In the genomic region with DNA sequence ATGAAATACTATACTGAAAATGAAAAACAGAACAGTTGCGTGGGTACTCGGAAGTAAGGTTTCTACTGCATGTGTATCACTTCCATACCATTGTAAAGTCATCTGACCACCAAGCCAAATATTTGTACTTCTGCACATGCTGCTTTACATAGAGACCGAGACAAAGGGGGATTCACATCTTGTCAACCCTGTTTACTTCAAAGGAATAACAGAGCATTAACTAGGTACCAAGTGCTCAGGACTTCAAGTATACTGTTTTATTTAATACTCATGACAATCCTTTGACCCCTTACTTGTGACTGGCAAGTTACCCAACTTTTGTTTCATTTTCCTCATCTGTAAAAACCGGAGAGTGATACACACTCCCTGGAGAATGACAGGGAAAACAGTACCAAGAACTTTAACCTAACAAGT, we compare ENCODE assay signal across 1 cellular context.
A peak's percentile ranks its signal among the peaks of the same experiment; 100 is the strongest.
TF ChIP-seq lines count a peak whose summit lies in the region.

No MANE protein-coding gene starts in this region.

TF ChIP-seq in HepG2, 621 proteins besides CTCF, POLR2A, EP300 and RAD21 (continued from another document and continues in another):
- no peak for TF ChIP-seq ZNF788 (CRISPR knock-in tag; IDR thresholded peaks at IDR 0.05; ENCODE audit: borderline replicate concordance)
- peak; percentile 72 for TF ChIP-seq SOX13 (IDR thresholded peaks at IDR 0.05)
- TF ChIP-seq SOX13 (CRISPR knock-in tag; conservative IDR thresholded peaks at IDR 0.05 in 1 of 2, IDR thresholded peaks at IDR 0.05 in 1 of 2), result peak in 1 of 2 experiments; percentile 98; a peak in 2 of 4 replicates
- TF ChIP-seq STAT5B (CRISPR knock-in tag; IDR thresholded peaks at IDR 0.05), result no peak
- no peak for TF ChIP-seq ZNF816 (CRISPR knock-in tag; IDR thresholded peaks at IDR 0.05; ENCODE audit: borderline replicate concordance)
- no peak for TF ChIP-seq REPIN1 (CRISPR knock-in tag; IDR thresholded peaks at IDR 0.05; ENCODE audit: borderline replicate concordance, low read depth)
- TF ChIP-seq ZSCAN29 (CRISPR knock-in tag; conservative IDR thresholded peaks at IDR 0.05), result no peak
- TF ChIP-seq, protein P1, sequence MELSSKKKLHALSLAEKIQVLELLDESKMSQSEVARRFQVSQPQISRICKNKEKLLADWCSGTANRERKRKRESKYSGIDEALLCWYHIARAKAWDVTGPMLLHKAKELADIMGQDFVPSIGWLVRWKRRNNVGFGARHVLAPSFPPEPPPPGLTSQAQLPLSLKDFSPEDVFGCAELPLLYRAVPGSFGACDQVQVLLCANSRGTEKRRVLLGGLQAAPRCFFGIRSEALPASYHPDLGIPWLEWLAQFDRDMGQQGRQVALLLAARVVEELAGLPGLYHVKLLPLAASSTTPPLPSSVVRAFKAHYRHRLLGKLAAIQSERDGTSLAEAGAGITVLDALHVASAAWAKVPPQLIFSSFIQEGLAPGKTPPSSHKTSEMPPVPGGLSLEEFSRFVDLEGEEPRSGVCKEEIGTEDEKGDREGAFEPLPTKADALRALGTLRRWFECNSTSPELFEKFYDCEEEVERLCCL (CRISPR knock-in tag; IDR thresholded peaks at IDR 0.05; ENCODE audit: borderline replicate concordance), result no peak
- TF ChIP-seq ATF7 (IDR thresholded peaks at IDR 0.05), result no peak
- no peak for TF ChIP-seq ATF7 (CRISPR knock-in tag; IDR thresholded peaks at IDR 0.05)
- no peak for TF ChIP-seq YEATS2 (CRISPR knock-in tag; IDR thresholded peaks at IDR 0.05; ENCODE audit: borderline replicate concordance)
- no peak for TF ChIP-seq CBX2 (IDR thresholded peaks at IDR 0.05; ENCODE audit: low read depth, low read length)
- TF ChIP-seq CBX2 (CRISPR knock-in tag; IDR thresholded peaks at IDR 0.05; ENCODE audit: low read depth), result no peak
- no peak for TF ChIP-seq ZBTB26 (CRISPR knock-in tag; IDR thresholded peaks at IDR 0.05; ENCODE audit: borderline replicate concordance)
- no peak for TF ChIP-seq SMARCE1 (IDR thresholded peaks at IDR 0.05; ENCODE audit: borderline replicate concordance)
- no peak for TF ChIP-seq ZNF225 (CRISPR knock-in tag; IDR thresholded peaks at IDR 0.05)
- TF ChIP-seq ZNF34 (CRISPR knock-in tag; IDR thresholded peaks at IDR 0.05; ENCODE audit: borderline replicate concordance), result no peak
- TF ChIP-seq, protein P2, sequence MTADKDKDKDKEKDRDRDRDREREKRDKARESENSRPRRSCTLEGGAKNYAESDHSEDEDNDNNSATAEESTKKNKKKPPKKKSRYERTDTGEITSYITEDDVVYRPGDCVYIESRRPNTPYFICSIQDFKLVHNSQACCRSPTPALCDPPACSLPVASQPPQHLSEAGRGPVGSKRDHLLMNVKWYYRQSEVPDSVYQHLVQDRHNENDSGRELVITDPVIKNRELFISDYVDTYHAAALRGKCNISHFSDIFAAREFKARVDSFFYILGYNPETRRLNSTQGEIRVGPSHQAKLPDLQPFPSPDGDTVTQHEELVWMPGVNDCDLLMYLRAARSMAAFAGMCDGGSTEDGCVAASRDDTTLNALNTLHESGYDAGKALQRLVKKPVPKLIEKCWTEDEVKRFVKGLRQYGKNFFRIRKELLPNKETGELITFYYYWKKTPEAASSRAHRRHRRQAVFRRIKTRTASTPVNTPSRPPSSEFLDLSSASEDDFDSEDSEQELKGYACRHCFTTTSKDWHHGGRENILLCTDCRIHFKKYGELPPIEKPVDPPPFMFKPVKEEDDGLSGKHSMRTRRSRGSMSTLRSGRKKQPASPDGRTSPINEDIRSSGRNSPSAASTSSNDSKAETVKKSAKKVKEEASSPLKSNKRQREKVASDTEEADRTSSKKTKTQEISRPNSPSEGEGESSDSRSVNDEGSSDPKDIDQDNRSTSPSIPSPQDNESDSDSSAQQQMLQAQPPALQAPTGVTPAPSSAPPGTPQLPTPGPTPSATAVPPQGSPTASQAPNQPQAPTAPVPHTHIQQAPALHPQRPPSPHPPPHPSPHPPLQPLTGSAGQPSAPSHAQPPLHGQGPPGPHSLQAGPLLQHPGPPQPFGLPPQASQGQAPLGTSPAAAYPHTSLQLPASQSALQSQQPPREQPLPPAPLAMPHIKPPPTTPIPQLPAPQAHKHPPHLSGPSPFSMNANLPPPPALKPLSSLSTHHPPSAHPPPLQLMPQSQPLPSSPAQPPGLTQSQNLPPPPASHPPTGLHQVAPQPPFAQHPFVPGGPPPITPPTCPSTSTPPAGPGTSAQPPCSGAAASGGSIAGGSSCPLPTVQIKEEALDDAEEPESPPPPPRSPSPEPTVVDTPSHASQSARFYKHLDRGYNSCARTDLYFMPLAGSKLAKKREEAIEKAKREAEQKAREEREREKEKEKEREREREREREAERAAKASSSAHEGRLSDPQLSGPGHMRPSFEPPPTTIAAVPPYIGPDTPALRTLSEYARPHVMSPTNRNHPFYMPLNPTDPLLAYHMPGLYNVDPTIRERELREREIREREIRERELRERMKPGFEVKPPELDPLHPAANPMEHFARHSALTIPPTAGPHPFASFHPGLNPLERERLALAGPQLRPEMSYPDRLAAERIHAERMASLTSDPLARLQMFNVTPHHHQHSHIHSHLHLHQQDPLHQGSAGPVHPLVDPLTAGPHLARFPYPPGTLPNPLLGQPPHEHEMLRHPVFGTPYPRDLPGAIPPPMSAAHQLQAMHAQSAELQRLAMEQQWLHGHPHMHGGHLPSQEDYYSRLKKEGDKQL (CRISPR knock-in tag; IDR thresholded peaks at IDR 0.05; ENCODE audit: low read depth), result no peak
- no peak for TF ChIP-seq ZNF263 (CRISPR knock-in tag; IDR thresholded peaks at IDR 0.05)
- no peak for TF ChIP-seq SP4 (CRISPR knock-in tag; IDR thresholded peaks at IDR 0.05)
- no peak for TF ChIP-seq PHF20 (CRISPR knock-in tag; IDR thresholded peaks at IDR 0.05)
- TF ChIP-seq, protein P3, sequence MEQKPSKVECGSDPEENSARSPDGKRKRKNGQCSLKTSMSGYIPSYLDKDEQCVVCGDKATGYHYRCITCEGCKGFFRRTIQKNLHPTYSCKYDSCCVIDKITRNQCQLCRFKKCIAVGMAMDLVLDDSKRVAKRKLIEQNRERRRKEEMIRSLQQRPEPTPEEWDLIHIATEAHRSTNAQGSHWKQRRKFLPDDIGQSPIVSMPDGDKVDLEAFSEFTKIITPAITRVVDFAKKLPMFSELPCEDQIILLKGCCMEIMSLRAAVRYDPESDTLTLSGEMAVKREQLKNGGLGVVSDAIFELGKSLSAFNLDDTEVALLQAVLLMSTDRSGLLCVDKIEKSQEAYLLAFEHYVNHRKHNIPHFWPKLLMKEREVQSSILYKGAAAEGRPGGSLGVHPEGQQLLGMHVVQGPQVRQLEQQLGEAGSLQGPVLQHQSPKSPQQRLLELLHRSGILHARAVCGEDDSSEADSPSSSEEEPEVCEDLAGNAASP (CRISPR knock-in tag; IDR thresholded peaks at IDR 0.05; ENCODE audit: borderline replicate concordance), result peak; percentile 38; the same call in 1 of the 2 replicates
- TF ChIP-seq MIXL1 (CRISPR knock-in tag; IDR thresholded peaks at IDR 0.05), result 0 out of 2 replicates have a peak, but pooled peaks have one; percentile 27
- TF ChIP-seq MATR3 (CRISPR knock-in tag; IDR thresholded peaks at IDR 0.05), result no peak
- TF ChIP-seq ISL2 (CRISPR knock-in tag; IDR thresholded peaks at IDR 0.05), result peak; percentile 73
- TF ChIP-seq ZNF343 (CRISPR knock-in tag; IDR thresholded peaks at IDR 0.05), result no peak
- TF ChIP-seq RFX3 (CRISPR knock-in tag; IDR thresholded peaks at IDR 0.05), result no peak
- TF ChIP-seq SNRNP70 (IDR thresholded peaks at IDR 0.05; ENCODE audit: low read depth, low read length), result no peak
- TF ChIP-seq AKNA (CRISPR knock-in tag; IDR thresholded peaks at IDR 0.05; ENCODE audit: borderline replicate concordance), result no peak
- TF ChIP-seq ZSCAN30 (CRISPR knock-in tag; IDR thresholded peaks at IDR 0.05), result no peak
- TF ChIP-seq, protein P4, sequence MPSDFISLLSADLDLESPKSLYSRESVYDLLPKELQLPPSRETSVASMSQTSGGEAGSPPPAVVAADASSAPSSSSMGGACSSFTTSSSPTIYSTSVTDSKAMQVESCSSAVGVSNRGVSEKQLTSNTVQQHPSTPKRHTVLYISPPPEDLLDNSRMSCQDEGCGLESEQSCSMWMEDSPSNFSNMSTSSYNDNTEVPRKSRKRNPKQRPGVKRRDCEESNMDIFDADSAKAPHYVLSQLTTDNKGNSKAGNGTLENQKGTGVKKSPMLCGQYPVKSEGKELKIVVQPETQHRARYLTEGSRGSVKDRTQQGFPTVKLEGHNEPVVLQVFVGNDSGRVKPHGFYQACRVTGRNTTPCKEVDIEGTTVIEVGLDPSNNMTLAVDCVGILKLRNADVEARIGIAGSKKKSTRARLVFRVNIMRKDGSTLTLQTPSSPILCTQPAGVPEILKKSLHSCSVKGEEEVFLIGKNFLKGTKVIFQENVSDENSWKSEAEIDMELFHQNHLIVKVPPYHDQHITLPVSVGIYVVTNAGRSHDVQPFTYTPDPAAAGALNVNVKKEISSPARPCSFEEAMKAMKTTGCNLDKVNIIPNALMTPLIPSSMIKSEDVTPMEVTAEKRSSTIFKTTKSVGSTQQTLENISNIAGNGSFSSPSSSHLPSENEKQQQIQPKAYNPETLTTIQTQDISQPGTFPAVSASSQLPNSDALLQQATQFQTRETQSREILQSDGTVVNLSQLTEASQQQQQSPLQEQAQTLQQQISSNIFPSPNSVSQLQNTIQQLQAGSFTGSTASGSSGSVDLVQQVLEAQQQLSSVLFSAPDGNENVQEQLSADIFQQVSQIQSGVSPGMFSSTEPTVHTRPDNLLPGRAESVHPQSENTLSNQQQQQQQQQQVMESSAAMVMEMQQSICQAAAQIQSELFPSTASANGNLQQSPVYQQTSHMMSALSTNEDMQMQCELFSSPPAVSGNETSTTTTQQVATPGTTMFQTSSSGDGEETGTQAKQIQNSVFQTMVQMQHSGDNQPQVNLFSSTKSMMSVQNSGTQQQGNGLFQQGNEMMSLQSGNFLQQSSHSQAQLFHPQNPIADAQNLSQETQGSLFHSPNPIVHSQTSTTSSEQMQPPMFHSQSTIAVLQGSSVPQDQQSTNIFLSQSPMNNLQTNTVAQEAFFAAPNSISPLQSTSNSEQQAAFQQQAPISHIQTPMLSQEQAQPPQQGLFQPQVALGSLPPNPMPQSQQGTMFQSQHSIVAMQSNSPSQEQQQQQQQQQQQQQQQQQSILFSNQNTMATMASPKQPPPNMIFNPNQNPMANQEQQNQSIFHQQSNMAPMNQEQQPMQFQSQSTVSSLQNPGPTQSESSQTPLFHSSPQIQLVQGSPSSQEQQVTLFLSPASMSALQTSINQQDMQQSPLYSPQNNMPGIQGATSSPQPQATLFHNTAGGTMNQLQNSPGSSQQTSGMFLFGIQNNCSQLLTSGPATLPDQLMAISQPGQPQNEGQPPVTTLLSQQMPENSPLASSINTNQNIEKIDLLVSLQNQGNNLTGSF (CRISPR knock-in tag; IDR thresholded peaks at IDR 0.05), result no peak
- TF ChIP-seq ADNP (CRISPR knock-in tag; IDR thresholded peaks at IDR 0.05), result no peak
- no peak for TF ChIP-seq DBP (CRISPR knock-in tag; IDR thresholded peaks at IDR 0.05; ENCODE audit: not compliant biosample characterization)
- peak; percentile 48; the same call in 1 of the 2 replicates for TF ChIP-seq ZNF331 (CRISPR knock-in tag; IDR thresholded peaks at IDR 0.05)
- TF ChIP-seq, protein P5, sequence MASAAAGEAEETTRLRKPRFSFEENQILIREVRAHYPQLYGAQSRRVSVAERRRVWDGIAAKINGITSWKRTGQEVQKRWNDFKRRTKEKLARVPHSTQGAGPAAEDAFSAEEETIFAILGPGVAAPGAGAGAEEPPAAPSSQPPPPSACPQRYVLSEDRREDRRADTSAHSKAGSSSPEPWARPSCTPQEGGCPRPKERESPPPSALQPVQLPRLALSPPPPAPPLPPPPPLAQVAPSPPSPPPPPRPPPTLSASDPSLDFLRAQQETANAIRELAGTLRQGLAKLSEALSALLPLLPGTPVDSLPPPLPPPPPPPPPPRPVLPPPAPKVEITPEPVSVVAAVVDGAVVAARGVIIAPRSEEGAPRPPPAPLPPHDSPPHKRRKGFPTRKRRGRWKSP (CRISPR knock-in tag; IDR thresholded peaks at IDR 0.05), result no peak
